ENCODE assay signal across 8 cellular contexts in genomic region chr6:28895131-28895812, GRCh38. TPM values are rescaled to one million over a fixed set of nuclear protein-coding genes. Genes with fewer than 3 reads are reported as not detected.
A peak's percentile ranks its signal among the peaks of the same experiment; 100 is the strongest.
DNase-seq lines count a peak whose midpoint lies in the region; ATAC-seq and TF ChIP-seq lines count a peak whose summit lies in the region.

No MANE protein-coding gene starts in this region.

- peaks cover 10 to 26% (median 24%) of the 10 kb centered on the region in 4 donors for H3K4me1 Mint-ChIP-seq in CD4-positive, CD25-positive, alpha-beta regulatory T cell
- H3K4me1 Mint-ChIP-seq in activated CD4-positive, alpha-beta memory T cell treated with anti-CD3 and anti-CD28 coated beads for 36 hours (ENCODE audit: low read depth): peaks cover 12% of the 10 kb centered on the region

- H3K27ac ChIP-seq in CD4-positive, CD25-positive, alpha-beta regulatory T cell (ENCODE audit: insufficient read depth, low read length, poor library complexity, severe bottlenecking): peak overlapping the region; percentile 98

- H3K27me3 ChIP-seq in CD4-positive, CD25-positive, alpha-beta regulatory T cell (ENCODE audit: control insufficient read depth, insufficient read depth, low read length): peaks cover 2% of the 10 kb centered on the region

- intact Hi-C loops in activated CD4-positive, alpha-beta memory T cell treated with anti-CD3 and anti-CD28 coated beads for 36 hours (cut with micrococcal nuclease): loop anchor here (10.0 kb wide), 1 partner anchor 1760 kb away; a partner anchor contains a TSS
- intact Hi-C loops in lower leg skin (cut with DNase I; ENCODE audit: low total_unique reads): no loop called here

- peaks cover 9% of the 10 kb centered on the region for H3K36me3 Mint-ChIP-seq in CD4-positive, CD25-positive, alpha-beta regulatory T cell
- peaks cover 9% of the 10 kb centered on the region for H3K36me3 Mint-ChIP-seq in activated CD4-positive, alpha-beta memory T cell treated with anti-CD3 and anti-CD28 coated beads for 36 hours

- peak overlapping the region; percentile 97 for H3K4me3 ChIP-seq in CD4-positive, CD25-positive, alpha-beta regulatory T cell (ENCODE audit: low read depth, low read length)
- peak overlapping the region; percentile 47 for H3K4me3 ChIP-seq in lower leg skin (ENCODE audit: low read depth, poor library complexity, severe bottlenecking)

- H3K9me3 ChIP-seq in CD4-positive, CD25-positive, alpha-beta regulatory T cell (ENCODE audit: control insufficient read depth in 2 of 2, low read length in 2 of 2): no peaks in the 10 kb centered on the region

- no peak for TF ChIP-seq POLR2A in lower leg skin (IDR thresholded peaks at IDR 0.05)

- peak; percentile 85 to 97 (median 94) for DNase-seq in CD4-positive, CD25-positive, alpha-beta regulatory T cell
- DNase-seq in NCI-H82 (lab: John Stamatoyannopoulos, UW) (peak; percentile 99), ecto neural progenitor cell (ENCODE audit: low spot score) (peak; percentile 90), lower leg skin (ENCODE audit: low spot score in 2 of 2) (peak; percentile 96 to 98)
- DNase-seq in activated CD4-positive, alpha-beta memory T cell treated with anti-CD3 and anti-CD28 coated beads for 36 hours: peak; percentile 95
- DNase-seq in stimulated activated CD4-positive, alpha-beta T cell treated with anti-CD3 and anti-CD28 coated beads, Interleukin-4, amount 100 ng/mL, for 4 hours: peak; percentile 77 to 89

- peak; percentile 74 to 75 for ATAC-seq in CD4-positive, CD25-positive, alpha-beta regulatory T cell (ENCODE audit: low read depth in 2 of 2)
- ATAC-seq in GM19397 (IDR thresholded peaks at IDR 0.05; ENCODE audit: unreplicated experiment) (peak; percentile 64), HG03571 (IDR thresholded peaks at IDR 0.05; ENCODE audit: unreplicated experiment) (peak; percentile 70)

- CTCF ChIA-PET in activated CD4-positive, alpha-beta memory T cell treated with anti-CD3 and anti-CD28 coated beads for 36 hours (lab: Charles Lee): interaction anchor here (0.9 to 4.8 kb wide), 5 partner anchors 10 to 121 kb away, joined by 4 to 30 read pairs (median 10); partner anchors contain the start of gene TRIM27

- no peak for TF ChIP-seq CTCF in lower leg skin (IDR thresholded peaks at IDR 0.05)

- H3K4me3 Mint-ChIP-seq in CD4-positive, CD25-positive, alpha-beta regulatory T cell: peak overlapping the region; percentile 97 to 99 (median 98)
- H3K4me3 Mint-ChIP-seq in activated CD4-positive, alpha-beta memory T cell treated with anti-CD3 and anti-CD28 coated beads for 36 hours: peak overlapping the region; percentile 86

- WGBS in lower leg skin, 2 donors: 7 to 8% methylated on average over 27 of the region's 27 CpGs

- H3K36me3 ChIP-seq in CD4-positive, CD25-positive, alpha-beta regulatory T cell (ENCODE audit: control insufficient read depth, insufficient read depth, low read length): no peaks in the 10 kb centered on the region

- H3K4me1 ChIP-seq in CD4-positive, CD25-positive, alpha-beta regulatory T cell (ENCODE audit: control insufficient read depth, insufficient read depth, low read length, poor library complexity, severe bottlenecking): peaks cover 20% of the 10 kb centered on the region

- POLR2A ChIA-PET in activated CD4-positive, alpha-beta memory T cell treated with anti-CD3 and anti-CD28 coated beads for 36 hours (lab: Charles Lee): interaction anchor here (0.5 to 3.2 kb wide), 12 partner anchors 10 to 1002 kb away, joined by 3 to 24 read pairs (median 4); partner anchors contain the start of gene TRIM27

- H3K27ac Mint-ChIP-seq in CD4-positive, CD25-positive, alpha-beta regulatory T cell: peak overlapping the region; percentile 99 to 100 (median 100)
- peak overlapping the region; percentile 97 for H3K27ac Mint-ChIP-seq in activated CD4-positive, alpha-beta memory T cell treated with anti-CD3 and anti-CD28 coated beads for 36 hours

- H3K27me3 Mint-ChIP-seq in CD4-positive, CD25-positive, alpha-beta regulatory T cell: peaks cover 25% of the 10 kb centered on the region
- H3K27me3 Mint-ChIP-seq in activated CD4-positive, alpha-beta memory T cell treated with anti-CD3 and anti-CD28 coated beads for 36 hours: peaks cover 2% of the 10 kb centered on the region

- H3K9me3 Mint-ChIP-seq in CD4-positive, CD25-positive, alpha-beta regulatory T cell: peaks cover 0 to 15% (median 0%) of the 10 kb centered on the region in 7 donors
- peaks cover 2% of the 10 kb centered on the region for H3K9me3 Mint-ChIP-seq in activated CD4-positive, alpha-beta memory T cell treated with anti-CD3 and anti-CD28 coated beads for 36 hours

RNA-seq across cellular contexts. Expression of gene TRIM27, which starts 28.5 kb away (rescaled TPM):
- total RNA-seq in CD4-positive, CD25-positive, alpha-beta regulatory T cell: 23.5 TPM
- 10 to 100 TPM; 46.2 to 76.4 (median 59.4) TPM for polyA plus RNA-seq in CD4-positive, CD25-positive, alpha-beta regulatory T cell
- 10 to 100 TPM; 49.7 to 54.6 TPM for total RNA-seq in activated CD4-positive, alpha-beta memory T cell treated with anti-CD3 and anti-CD28 coated beads for 36 hours
- 10 to 100 TPM; 32.2 to 38.9 (median 35.6) TPM for total RNA-seq in lower leg skin

Comparison
In these comparisons a context has a peak if more than half of its experiments do, and no peak if none do; other contexts are left out.
1. Peak in every context shown above with its lines: DNase-seq, ATAC-seq, H3K4me3 ChIP-seq and H3K27ac ChIP-seq.